1 cellular context compared by ENCODE assay signal in the genomic region with DNA sequence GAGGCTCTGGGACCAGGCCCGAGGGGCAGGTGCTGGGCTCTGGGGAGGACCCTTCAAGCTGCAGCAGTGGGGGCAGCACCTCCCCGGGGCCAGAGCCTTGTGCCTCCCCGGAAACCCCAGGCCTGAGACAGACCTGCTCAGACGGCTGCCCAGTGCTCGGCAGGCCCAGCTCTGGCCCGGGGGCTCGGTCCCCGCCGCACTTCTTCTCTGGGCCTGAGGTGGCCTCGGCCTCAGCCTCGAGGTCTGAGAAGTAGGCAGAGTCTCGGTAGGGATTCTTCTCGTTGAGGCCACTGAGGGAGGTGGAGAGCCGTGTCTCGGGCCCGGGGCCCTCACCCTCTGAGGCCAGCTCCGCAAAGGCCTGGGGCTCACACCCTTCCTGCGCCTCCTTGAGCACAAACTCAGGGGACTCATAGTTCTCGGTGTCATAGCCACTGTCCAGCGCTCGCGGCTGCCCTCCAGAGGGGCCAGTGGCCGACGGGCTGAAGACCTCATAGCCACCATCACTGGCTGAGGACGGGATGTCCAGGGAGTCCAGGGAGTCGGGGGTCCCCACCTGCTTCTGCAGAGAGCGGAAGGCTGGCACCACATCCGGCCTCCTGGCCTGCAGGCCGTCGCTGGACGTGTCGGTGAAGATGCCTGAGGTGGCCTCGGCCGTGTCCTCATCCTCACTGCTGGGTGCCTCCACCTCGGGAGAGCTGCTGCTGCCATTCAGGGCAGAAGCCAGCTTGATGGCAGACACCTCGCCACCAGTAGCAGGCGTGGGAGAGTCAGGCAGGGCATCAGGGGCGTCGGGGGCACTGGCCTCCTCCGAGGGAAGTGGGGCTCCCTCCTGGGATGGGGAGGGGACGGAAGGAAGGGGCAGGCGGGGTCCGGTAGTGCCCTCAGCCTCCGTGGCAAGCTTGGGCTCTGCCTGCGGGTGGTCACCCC.
A peak's percentile ranks its signal among the peaks of the same experiment; 100 is the strongest.
TF ChIP-seq lines count a peak whose summit lies in the region.

No MANE protein-coding gene starts in this region.

TF ChIP-seq in HepG2, 621 proteins besides CTCF, POLR2A, EP300 and RAD21 (continued from another document):
- TF ChIP-seq REST (IDR thresholded peaks at IDR 0.05; ENCODE audit: borderline replicate concordance in 1 of 2, low read depth in 1 of 2, low read length in 2 of 2) = no peak
- TF ChIP-seq, protein P1, sequence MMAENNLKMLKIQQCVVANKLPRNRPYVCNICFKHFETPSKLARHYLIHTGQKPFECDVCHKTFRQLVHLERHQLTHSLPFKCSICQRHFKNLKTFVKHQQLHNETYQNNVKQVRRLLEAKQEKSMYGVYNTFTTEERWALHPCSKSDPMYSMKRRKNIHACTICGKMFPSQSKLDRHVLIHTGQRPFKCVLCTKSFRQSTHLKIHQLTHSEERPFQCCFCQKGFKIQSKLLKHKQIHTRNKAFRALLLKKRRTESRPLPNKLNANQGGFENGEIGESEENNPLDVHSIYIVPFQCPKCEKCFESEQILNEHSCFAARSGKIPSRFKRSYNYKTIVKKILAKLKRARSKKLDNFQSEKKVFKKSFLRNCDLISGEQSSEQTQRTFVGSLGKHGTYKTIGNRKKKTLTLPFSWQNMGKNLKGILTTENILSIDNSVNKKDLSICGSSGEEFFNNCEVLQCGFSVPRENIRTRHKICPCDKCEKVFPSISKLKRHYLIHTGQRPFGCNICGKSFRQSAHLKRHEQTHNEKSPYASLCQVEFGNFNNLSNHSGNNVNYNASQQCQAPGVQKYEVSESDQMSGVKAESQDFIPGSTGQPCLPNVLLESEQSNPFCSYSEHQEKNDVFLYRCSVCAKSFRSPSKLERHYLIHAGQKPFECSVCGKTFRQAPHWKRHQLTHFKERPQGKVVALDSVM (CRISPR knock-in tag; IDR thresholded peaks at IDR 0.05) = peak; percentile 54; the same call in 1 of the 2 replicates
